Comparison of ENCODE assay signal across 1 cellular context in the genomic region with DNA sequence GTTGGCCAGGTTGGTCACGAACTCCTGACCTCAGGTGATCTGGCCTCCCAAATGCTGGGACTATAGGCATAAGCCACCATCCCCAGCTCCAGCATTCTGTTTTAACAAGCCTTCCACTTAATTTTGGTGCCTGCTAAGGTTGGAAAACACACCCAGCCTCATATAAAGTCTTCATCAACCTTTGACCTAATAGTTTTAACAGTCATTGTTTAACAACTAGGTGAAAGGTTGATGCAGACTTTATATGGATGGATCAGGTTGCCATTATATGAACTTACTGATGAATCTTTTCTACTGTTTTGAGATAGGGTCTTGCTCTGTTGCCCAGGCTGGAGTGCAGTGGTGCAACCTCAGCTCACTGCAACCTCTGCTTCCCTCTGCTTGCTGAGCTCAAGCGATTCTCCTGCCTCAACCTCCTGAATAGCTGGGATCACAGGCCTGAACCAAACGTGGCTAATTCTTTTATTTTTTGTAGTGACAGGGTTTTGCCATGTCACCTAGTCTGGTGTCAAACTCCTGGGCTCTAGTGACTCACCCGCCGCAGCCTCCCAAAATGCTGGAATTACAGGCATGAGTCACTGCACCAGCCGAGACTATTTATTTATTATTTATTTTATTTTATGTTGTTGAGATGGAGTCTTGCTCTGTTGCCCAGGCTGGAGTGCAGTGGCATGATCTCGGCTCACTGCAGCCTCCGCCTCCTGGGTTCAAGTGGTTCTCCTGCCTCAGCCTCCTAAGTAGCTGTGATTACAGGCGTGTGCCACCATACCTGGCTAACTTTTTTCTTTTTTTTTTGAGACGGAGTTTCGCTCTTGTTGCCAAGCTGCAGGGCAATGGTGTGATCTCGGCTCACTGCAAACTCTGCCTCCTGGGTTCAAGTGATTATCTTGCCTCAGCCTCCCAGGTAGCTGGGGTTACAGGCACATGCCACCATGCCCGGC.
TF ChIP-seq lines count a peak whose summit lies in the region.

No MANE protein-coding gene starts in this region.

TF ChIP-seq in endothelial cell of umbilical vein, 7 proteins besides CTCF, POLR2A, EP300 and RAD21:
- TF ChIP-seq JUN (IDR thresholded peaks at IDR 0.05; ENCODE audit: borderline replicate concordance, insufficient read depth, insufficient read length, low read depth) (no peak), FOS (IDR thresholded peaks at IDR 0.05; ENCODE audit: borderline replicate concordance, insufficient read depth, low read length) (peak; percentile 15), GATA2 (IDR thresholded peaks at IDR 0.05; ENCODE audit: insufficient read depth, insufficient read length, low read depth, low read length) (no peak)
